Comparison of ENCODE assay signal across 1 cellular context in the genomic region with DNA sequence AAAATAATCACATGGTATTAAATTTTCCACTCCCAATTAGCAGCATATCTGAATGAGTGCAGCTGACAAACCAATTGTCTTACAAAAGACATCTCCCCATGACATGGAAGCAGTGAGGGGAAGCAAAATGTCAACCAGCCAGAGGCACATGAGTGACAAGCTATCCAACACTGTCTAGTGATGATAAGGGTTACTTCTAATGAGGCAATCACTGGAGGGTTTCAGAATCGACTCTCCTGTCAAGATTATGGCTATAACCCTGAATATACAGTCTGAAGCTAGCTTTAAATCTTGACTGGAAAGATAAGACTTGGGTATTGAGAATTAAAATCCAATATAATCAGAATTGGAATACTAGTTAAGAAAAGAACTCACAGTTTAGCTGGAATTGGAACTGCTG.
A peak's percentile ranks its signal among the peaks of the same experiment; 100 is the strongest.
TF ChIP-seq lines count a peak whose summit lies in the region.

No MANE protein-coding gene starts in this region.

TF ChIP-seq in K562, 482 proteins besides CTCF, POLR2A, EP300 and RAD21 (continued from another document and continues in another):
- TF ChIP-seq, protein P1, sequence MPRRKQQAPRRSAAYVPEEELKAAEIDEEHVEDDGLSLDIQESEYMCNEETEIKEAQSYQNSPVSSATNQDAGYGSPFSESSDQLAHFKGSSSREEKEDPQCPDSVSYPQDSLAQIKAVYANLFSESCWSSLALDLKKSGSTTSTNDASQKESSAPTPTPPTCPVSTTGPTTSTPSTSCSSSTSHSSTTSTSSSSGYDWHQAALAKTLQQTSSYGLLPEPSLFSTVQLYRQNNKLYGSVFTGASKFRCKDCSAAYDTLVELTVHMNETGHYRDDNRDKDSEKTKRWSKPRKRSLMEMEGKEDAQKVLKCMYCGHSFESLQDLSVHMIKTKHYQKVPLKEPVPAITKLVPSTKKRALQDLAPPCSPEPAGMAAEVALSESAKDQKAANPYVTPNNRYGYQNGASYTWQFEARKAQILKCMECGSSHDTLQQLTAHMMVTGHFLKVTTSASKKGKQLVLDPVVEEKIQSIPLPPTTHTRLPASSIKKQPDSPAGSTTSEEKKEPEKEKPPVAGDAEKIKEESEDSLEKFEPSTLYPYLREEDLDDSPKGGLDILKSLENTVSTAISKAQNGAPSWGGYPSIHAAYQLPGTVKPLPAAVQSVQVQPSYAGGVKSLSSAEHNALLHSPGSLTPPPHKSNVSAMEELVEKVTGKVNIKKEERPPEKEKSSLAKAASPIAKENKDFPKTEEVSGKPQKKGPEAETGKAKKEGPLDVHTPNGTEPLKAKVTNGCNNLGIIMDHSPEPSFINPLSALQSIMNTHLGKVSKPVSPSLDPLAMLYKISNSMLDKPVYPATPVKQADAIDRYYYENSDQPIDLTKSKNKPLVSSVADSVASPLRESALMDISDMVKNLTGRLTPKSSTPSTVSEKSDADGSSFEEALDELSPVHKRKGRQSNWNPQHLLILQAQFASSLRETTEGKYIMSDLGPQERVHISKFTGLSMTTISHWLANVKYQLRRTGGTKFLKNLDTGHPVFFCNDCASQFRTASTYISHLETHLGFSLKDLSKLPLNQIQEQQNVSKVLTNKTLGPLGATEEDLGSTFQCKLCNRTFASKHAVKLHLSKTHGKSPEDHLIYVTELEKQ (CRISPR knock-in tag; IDR thresholded peaks at IDR 0.05) = no peak
- TF ChIP-seq, protein P2, sequence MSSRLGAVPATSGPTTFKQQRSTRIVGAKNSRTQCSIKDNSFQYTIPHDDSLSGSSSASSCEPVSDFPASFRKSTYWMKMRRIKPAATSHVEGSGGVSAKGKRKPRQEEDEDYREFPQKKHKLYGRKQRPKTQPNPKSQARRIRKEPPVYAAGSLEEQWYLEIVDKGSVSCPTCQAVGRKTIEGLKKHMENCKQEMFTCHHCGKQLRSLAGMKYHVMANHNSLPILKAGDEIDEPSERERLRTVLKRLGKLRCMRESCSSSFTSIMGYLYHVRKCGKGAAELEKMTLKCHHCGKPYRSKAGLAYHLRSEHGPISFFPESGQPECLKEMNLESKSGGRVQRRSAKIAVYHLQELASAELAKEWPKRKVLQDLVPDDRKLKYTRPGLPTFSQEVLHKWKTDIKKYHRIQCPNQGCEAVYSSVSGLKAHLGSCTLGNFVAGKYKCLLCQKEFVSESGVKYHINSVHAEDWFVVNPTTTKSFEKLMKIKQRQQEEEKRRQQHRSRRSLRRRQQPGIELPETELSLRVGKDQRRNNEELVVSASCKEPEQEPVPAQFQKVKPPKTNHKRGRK (tag; IDR thresholded peaks at IDR 0.05) = no peak
- no peak for TF ChIP-seq KHSRP (IDR thresholded peaks at IDR 0.05)
- TF ChIP-seq HDAC3 (IDR thresholded peaks at IDR 0.05; ENCODE audit: borderline replicate concordance, partially characterized antibody) = no peak
- no peak for TF ChIP-seq GATA2 (CRISPR knock-in tag; IDR thresholded peaks at IDR 0.05)
- no peak for TF ChIP-seq TAF7 (tag; IDR thresholded peaks at IDR 0.05)
- TF ChIP-seq, protein P3, sequence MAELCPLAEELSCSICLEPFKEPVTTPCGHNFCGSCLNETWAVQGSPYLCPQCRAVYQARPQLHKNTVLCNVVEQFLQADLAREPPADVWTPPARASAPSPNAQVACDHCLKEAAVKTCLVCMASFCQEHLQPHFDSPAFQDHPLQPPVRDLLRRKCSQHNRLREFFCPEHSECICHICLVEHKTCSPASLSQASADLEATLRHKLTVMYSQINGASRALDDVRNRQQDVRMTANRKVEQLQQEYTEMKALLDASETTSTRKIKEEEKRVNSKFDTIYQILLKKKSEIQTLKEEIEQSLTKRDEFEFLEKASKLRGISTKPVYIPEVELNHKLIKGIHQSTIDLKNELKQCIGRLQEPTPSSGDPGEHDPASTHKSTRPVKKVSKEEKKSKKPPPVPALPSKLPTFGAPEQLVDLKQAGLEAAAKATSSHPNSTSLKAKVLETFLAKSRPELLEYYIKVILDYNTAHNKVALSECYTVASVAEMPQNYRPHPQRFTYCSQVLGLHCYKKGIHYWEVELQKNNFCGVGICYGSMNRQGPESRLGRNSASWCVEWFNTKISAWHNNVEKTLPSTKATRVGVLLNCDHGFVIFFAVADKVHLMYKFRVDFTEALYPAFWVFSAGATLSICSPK (IDR thresholded peaks at IDR 0.05; ENCODE audit: borderline replicate concordance) = no peak
- TF ChIP-seq TGIF2 (CRISPR knock-in tag; IDR thresholded peaks at IDR 0.05) = no peak
- TF ChIP-seq KDM1A (IDR thresholded peaks at IDR 0.05) = peak; percentile 64 to 66; a peak in 3 of 4 replicates
- TF ChIP-seq, protein P4, sequence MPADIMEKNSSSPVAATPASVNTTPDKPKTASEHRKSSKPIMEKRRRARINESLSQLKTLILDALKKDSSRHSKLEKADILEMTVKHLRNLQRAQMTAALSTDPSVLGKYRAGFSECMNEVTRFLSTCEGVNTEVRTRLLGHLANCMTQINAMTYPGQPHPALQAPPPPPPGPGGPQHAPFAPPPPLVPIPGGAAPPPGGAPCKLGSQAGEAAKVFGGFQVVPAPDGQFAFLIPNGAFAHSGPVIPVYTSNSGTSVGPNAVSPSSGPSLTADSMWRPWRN (IDR thresholded peaks at IDR 0.05; ENCODE audit: low read depth) = no peak
- TF ChIP-seq, protein P5, sequence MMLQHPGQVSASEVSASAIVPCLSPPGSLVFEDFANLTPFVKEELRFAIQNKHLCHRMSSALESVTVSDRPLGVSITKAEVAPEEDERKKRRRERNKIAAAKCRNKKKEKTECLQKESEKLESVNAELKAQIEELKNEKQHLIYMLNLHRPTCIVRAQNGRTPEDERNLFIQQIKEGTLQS (IDR thresholded peaks at IDR 0.05) = 0 out of 2 replicates have a peak, but pooled peaks have one; percentile 7
- TF ChIP-seq, protein P5 (CRISPR knock-in tag; conservative IDR thresholded peaks at IDR 0.05) = no peak
- no peak for TF ChIP-seq FOXP1 (CRISPR knock-in tag; IDR thresholded peaks at IDR 0.05)
- peak; percentile 74 for TF ChIP-seq CBFA2T3 (IDR thresholded peaks at IDR 0.05)
- TF ChIP-seq, protein P6, sequence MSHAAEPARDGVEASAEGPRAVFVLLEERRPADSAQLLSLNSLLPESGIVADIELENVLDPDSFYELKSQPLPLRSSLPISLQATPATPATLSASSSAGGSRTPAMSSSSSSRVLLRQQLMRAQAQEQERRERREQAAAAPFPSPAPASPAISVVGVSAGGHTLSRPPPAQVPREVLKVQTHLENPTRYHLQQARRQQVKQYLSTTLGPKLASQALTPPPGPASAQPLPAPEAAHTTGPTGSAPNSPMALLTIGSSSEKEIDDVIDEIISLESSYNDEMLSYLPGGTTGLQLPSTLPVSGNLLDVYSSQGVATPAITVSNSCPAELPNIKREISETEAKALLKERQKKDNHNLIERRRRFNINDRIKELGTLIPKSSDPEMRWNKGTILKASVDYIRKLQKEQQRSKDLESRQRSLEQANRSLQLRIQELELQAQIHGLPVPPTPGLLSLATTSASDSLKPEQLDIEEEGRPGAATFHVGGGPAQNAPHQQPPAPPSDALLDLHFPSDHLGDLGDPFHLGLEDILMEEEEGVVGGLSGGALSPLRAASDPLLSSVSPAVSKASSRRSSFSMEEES (CRISPR knock-in tag; IDR thresholded peaks at IDR 0.05) = no peak
- TF ChIP-seq, protein P7, sequence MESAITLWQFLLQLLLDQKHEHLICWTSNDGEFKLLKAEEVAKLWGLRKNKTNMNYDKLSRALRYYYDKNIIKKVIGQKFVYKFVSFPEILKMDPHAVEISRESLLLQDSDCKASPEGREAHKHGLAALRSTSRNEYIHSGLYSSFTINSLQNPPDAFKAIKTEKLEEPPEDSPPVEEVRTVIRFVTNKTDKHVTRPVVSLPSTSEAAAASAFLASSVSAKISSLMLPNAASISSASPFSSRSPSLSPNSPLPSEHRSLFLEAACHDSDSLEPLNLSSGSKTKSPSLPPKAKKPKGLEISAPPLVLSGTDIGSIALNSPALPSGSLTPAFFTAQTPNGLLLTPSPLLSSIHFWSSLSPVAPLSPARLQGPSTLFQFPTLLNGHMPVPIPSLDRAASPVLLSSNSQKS (CRISPR knock-in tag; IDR thresholded peaks at IDR 0.05) = no peak
- TF ChIP-seq, protein P8, sequence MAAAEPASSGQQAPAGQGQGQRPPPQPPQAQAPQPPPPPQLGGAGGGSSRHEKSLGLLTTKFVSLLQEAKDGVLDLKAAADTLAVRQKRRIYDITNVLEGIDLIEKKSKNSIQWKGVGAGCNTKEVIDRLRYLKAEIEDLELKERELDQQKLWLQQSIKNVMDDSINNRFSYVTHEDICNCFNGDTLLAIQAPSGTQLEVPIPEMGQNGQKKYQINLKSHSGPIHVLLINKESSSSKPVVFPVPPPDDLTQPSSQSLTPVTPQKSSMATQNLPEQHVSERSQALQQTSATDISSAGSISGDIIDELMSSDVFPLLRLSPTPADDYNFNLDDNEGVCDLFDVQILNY (CRISPR knock-in tag; IDR thresholded peaks at IDR 0.05) = no peak
- peak; percentile 32; the same call in 1 of the 2 replicates for TF ChIP-seq NCOR1 (IDR thresholded peaks at IDR 0.05)
- TF ChIP-seq ILF3 (IDR thresholded peaks at IDR 0.05; ENCODE audit: borderline replicate concordance) = no peak
- no peak for TF ChIP-seq GATAD2B (IDR thresholded peaks at IDR 0.05; ENCODE audit: borderline replicate concordance)
- no peak for TF ChIP-seq ZNF444 (CRISPR knock-in tag; IDR thresholded peaks at IDR 0.05)
- TF ChIP-seq ELF1 (tag; IDR thresholded peaks at IDR 0.05) = no peak
- no peak for TF ChIP-seq ZNF589 (CRISPR knock-in tag; IDR thresholded peaks at IDR 0.05; ENCODE audit: low read depth)
- TF ChIP-seq SMAD4 (CRISPR knock-in tag; conservative IDR thresholded peaks at IDR 0.05) = no peak
- no peak for TF ChIP-seq CBX1 (IDR thresholded peaks at IDR 0.05; ENCODE audit: low read depth)
- peak; percentile 13 for TF ChIP-seq ZFP36 (IDR thresholded peaks at IDR 0.05; ENCODE audit: low read depth, low read length, partially characterized antibody)
- no peak for TF ChIP-seq ZBTB17 (CRISPR knock-in tag; IDR thresholded peaks at IDR 0.05)
- TF ChIP-seq, protein P9, sequence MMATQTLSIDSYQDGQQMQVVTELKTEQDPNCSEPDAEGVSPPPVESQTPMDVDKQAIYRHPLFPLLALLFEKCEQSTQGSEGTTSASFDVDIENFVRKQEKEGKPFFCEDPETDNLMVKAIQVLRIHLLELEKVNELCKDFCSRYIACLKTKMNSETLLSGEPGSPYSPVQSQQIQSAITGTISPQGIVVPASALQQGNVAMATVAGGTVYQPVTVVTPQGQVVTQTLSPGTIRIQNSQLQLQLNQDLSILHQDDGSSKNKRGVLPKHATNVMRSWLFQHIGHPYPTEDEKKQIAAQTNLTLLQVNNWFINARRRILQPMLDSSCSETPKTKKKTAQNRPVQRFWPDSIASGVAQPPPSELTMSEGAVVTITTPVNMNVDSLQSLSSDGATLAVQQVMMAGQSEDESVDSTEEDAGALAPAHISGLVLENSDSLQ (IDR thresholded peaks at IDR 0.05) = peak; percentile 80
- TF ChIP-seq ZNF143 (CRISPR knock-in tag; IDR thresholded peaks at IDR 0.05) = no peak
- TF ChIP-seq SMAD2 (IDR thresholded peaks at IDR 0.05; ENCODE audit: low read depth, low read length) = no peak
- TF ChIP-seq PHTF2 (CRISPR knock-in tag; IDR thresholded peaks at IDR 0.05) = no peak
- TF ChIP-seq, protein P10, sequence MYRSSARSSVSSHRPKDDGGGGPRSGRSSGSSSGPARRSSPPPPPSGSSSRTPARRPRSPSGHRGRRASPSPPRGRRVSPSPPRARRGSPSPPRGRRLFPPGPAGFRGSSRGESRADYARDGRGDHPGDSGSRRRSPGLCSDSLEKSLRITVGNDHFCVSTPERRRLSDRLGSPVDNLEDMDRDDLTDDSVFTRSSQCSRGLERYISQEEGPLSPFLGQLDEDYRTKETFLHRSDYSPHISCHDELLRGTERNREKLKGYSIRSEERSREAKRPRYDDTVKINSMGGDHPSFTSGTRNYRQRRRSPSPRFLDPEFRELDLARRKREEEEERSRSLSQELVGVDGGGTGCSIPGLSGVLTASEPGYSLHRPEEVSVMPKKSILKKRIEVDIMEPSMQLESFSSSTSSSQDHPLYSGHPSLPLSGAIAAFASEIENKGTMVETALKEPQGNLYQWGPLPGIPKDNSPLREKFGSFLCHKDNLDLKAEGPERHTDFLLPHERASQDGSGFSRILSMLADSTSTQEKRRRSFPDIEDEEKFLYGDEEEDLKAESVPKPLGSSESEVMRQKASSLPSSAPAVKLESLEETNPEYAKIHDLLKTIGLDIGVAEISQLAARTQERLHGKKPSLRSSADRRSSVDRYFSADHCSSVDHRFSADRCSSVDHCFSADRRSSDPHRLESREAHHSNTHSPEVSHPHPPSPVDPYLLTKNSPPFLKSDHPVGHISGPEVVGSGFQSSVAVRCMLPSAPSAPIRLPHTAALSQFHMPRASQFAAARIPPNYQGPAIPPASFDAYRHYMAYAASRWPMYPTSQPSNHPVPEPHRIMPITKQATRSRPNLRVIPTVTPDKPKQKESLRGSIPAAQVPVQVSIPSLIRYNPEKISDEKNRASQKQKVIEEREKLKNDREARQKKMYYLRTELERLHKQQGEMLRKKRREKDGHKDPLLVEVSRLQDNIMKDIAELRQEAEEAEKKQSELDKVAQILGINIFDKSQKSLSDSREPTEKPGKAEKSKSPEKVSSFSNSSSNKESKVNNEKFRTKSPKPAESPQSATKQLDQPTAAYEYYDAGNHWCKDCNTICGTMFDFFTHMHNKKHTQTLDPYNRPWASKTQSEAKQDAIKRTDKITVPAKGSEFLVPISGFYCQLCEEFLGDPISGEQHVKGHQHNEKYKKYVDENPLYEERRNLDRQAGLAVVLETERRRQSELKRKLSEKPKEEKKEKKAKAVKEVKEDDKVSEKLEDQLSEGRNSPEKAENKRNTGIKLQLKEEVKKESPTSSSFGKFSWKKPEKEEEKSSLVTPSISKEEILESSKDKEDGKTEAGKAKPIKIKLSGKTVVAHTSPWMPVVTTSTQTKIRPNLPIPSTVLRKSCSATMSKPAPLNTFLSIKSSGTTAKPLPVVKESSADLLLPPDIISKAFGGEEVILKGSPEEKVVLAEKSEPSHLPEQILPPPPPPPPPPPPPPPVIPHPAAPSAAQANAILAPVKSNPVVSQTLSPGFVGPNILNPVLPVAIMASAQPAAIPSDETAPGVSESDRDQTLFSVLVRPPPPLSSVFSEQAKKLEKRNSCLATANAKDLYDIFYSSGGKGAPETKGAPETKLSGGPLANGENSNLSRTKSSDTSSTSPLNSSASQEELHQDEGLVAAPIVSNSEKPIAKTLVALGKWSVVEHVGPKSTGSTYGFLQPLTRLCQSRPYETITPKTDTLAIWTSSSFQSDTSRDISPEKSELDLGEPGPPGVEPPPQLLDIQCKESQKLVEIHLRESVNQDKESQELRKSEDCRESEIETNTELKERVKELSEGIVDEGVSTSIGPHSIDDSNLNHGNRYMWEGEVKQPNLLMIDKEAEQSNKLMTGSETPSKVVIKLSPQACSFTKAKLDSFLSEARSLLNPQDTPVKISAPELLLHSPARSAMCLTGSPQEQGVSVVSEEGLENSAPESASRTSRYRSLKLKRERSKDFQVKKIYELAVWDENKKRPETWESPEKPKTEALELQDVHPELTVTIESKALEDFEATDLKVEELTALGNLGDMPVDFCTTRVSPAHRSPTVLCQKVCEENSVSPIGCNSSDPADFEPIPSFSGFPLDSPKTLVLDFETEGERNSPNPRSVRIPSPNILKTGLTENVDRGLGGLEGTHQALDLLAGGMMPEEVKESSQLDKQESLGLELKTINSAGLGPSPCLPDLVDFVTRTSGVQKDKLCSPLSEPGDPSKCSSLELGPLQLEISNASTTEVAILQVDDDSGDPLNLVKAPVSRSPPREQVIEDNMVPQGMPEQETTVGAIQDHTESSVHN (IDR thresholded peaks at IDR 0.05; ENCODE audit: borderline replicate concordance in 1 of 2, low read depth in 1 of 2) = no peak
- no peak for TF ChIP-seq MAFF (IDR thresholded peaks at IDR 0.05; ENCODE audit: low read length)
- TF ChIP-seq, protein P11, sequence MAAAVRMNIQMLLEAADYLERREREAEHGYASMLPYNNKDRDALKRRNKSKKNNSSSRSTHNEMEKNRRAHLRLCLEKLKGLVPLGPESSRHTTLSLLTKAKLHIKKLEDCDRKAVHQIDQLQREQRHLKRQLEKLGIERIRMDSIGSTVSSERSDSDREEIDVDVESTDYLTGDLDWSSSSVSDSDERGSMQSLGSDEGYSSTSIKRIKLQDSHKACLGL (CRISPR knock-in tag; IDR thresholded peaks at IDR 0.05; ENCODE audit: borderline replicate concordance, poor library complexity, severe bottlenecking) = no peak
